ENCODE assay signal across 19 cellular contexts in the genomic region with DNA sequence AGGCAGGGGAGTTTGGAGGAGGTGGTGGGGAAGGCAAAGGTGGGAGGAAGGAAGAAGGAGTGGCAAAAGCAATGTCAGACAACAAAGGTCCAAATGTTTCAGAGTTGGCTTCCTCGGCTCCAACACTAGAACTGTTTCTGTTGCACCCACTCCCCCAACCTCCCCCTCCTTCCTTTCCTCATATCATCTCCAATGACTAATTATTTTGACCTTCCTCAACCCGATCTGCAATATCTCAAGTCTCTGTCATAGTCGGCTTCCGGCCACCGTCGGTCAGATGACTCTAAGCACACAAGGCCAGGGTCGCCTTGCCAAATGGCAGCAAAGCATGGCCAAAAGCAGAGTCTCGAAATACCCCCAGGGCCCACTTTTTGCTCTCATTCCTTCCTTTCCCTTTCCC.
A peak's percentile ranks its signal among the peaks of the same experiment; 100 is the strongest.
DNase-seq lines count a peak whose midpoint lies in the region; ATAC-seq and TF ChIP-seq lines count a peak whose summit lies in the region.
"Had no signal": no experiment of that assay in that cellular context is flagged by ENCODE, and none has a peak within 500 bp of the region (broad histone marks: within the 10 kb centered on the region; RNA-seq: fewer than 3 reads in every experiment).

No MANE protein-coding gene starts in this region.

- WGBS in sigmoid colon, 2 donors, result 80 to 92% methylated on average over 8 of the region's 8 CpGs

- intact Hi-C loops in left cardiac atrium (cut with DNase I) (no loop called here), sigmoid colon (cut with DNase I) (no loop called here)

- no peaks in the 10 kb centered on the region for H3K36me3 ChIP-seq in HEK293 (ENCODE audit: control insufficient read depth in 2 of 2, insufficient read depth in 1 of 2, low read length in 2 of 2)
- no peaks in the 10 kb centered on the region for H3K36me3 ChIP-seq in sigmoid colon
- no peaks in the 10 kb centered on the region for H3K36me3 ChIP-seq in H7 (replicated peaks; ENCODE audit: control insufficient read depth, insufficient read depth, low read length)
- H3K36me3 ChIP-seq: pancreas had no signal

- H3K27ac Mint-ChIP-seq in activated naive CD4-positive, alpha-beta T cell treated with anti-CD3 and anti-CD28 coated beads, Interleukin-2, amount 50 U/mL, for 72 hours, result no peak overlapping the region
- H3K27ac Mint-ChIP-seq: activated CD4-positive, alpha-beta T cell treated with anti-CD3 and anti-CD28 coated beads for 36 hours; activated T-cell treated with anti-CD3 and anti-CD28 coated beads, Interleukin-2, amount 50 U/mL, for 72 hours; CD14-positive monocyte; naive thymus-derived CD4-positive, alpha-beta T cell had no signal

- TF ChIP-seq CTCF in HEK293 (tag by site-specific recombination; IDR thresholded peaks at IDR 0.05) (no peak), sigmoid colon (IDR thresholded peaks at IDR 0.05) (no peak)

- POLR2A ChIA-PET in HEK293 (lab: Yijun Ruan, JAX), result no interaction called here

- H3K4me3 ChIP-seq in HEK293 (ENCODE audit: low read depth, low read length) (no peak overlapping the region), sigmoid colon (no peak overlapping the region), H7 (ENCODE audit: insufficient read depth, low read depth, low read length) (no peak overlapping the region)
- H3K4me3 ChIP-seq: pancreas had no signal

- CTCF ChIA-PET in HEK293 (lab: Yijun Ruan, JAX), result interaction anchor here (0.5 kb wide), 1 partner anchor 423 kb away, joined by 3 read pairs; no protein-coding TSS in a partner anchor

- TF ChIP-seq POLR2A in sigmoid colon (IDR thresholded peaks at IDR 0.05), result no peak

- DNase-seq in left cardiac atrium (peak; percentile 57), sigmoid colon (peak; percentile 80), NCI-H2081 (lab: John Stamatoyannopoulos, UW) (no peak), H7 (no peak)
- DNase-seq in activated naive CD4-positive, alpha-beta T cell treated with anti-CD3 and anti-CD28 coated beads, Interleukin-2, amount 50 U/mL, for 72 hours (ENCODE audit: low spot score in 2 of 2), result no peak
- DNase-seq: activated CD4-positive, alpha-beta T cell treated with anti-CD3 and anti-CD28 coated beads for 36 hours; activated naive CD4-positive, alpha-beta T cell treated with anti-CD3 and anti-CD28 coated beads, Interleukin-2, amount 50 U/mL, for 16 hours; activated T-cell treated with anti-CD3 and anti-CD28 coated beads, Interleukin-2, amount 50 U/mL, for 72 hours; hippocampal formation; naive thymus-derived CD4-positive, alpha-beta T cell; NCI-H1417 treated with DMSO at 0.1 percent for 48 hours; NCI-H524 treated with DMSO at 0.1 percent for 48 hours; stimulated activated CD8-positive, alpha-beta memory T cell treated with anti-CD3 and anti-CD28 coated beads, Interleukin-4, amount 100 ng/mL, for 48 hours; SW 1271 had no signal

- ATAC-seq in SK-N-SH treated with all-trans-retinoic acid at 6 μM for 48 hours, result no peak; the same call in 2 of the 3 replicates
- ATAC-seq in left cardiac atrium, result peak; percentile 59 to 79
- no peak for ATAC-seq in activated naive CD4-positive, alpha-beta T cell treated with anti-CD3 and anti-CD28 coated beads, Interleukin-2, amount 50 U/mL, for 72 hours
- ATAC-seq: activated CD4-positive, alpha-beta T cell treated with anti-CD3 and anti-CD28 coated beads for 36 hours; activated T-cell treated with anti-CD3 and anti-CD28 coated beads, Interleukin-2, amount 50 U/mL, for 72 hours; naive thymus-derived CD4-positive, alpha-beta T cell; pancreas; sciatic nerve had no signal

- peaks cover 20 to 44% of the 10 kb centered on the region in 2 donors for H3K9me3 Mint-ChIP-seq in activated naive CD4-positive, alpha-beta T cell treated with anti-CD3 and anti-CD28 coated beads, Interleukin-2, amount 50 U/mL, for 72 hours

- H3K4me1 ChIP-seq in HEK293 (ENCODE audit: control insufficient read depth, insufficient read depth, low read length) (no peaks in the 10 kb centered on the region), sigmoid colon (peaks cover 0 to 5% (median 0%) of the 10 kb centered on the region in 4 donors)
- H3K4me1 ChIP-seq: pancreas had no signal

- peaks cover 5 to 6% of the 10 kb centered on the region in 2 donors for H3K36me3 Mint-ChIP-seq in activated naive CD4-positive, alpha-beta T cell treated with anti-CD3 and anti-CD28 coated beads, Interleukin-2, amount 50 U/mL, for 72 hours
- H3K36me3 Mint-ChIP-seq: CD14-positive monocyte had no signal

- no peaks in the 10 kb centered on the region for H3K9me3 ChIP-seq in HEK293 (ENCODE audit: control insufficient read depth, insufficient read depth, low read depth, low read length)
- H3K9me3 ChIP-seq in sigmoid colon, result no peaks in the 10 kb centered on the region
- H3K9me3 ChIP-seq: pancreas had no signal

- no peak for TF ChIP-seq EP300 in sigmoid colon (IDR thresholded peaks at IDR 0.05)

- H3K27ac ChIP-seq in HEK293 (ENCODE audit: extremely low read depth, low read depth, low read length), result no peak overlapping the region
- H3K27ac ChIP-seq in sigmoid colon, result no peak overlapping the region
- H3K27ac ChIP-seq: pancreas had no signal

- no peaks in the 10 kb centered on the region for H3K27me3 ChIP-seq in sigmoid colon
- H3K27me3 ChIP-seq in H7 (ENCODE audit: control insufficient read depth, insufficient read depth, low read length), result no peaks in the 10 kb centered on the region
- H3K27me3 ChIP-seq: pancreas had no signal

TF ChIP-seq in HEK293, 187 proteins besides CTCF, POLR2A, EP300 and RAD21:
- TF ChIP-seq ZNF600 (tag by site-specific recombination; IDR thresholded peaks at IDR 0.05) (no peak), EGR2 (tag by site-specific recombination; IDR thresholded peaks at IDR 0.05; ENCODE audit: low read depth) (peak; percentile 44; the same call in 1 of the 2 replicates)

TF ChIP-seq in SK-N-SH treated with all-trans-retinoic acid at 6 μM for 48 hours, 23 proteins besides CTCF, POLR2A, EP300 and RAD21:
- 0 out of 2 replicates have a peak, but pooled peaks have one; percentile 5 for TF ChIP-seq ISL1 (CRISPR knock-in tag; IDR thresholded peaks at IDR 0.05)
- no peak for TF ChIP-seq ESRRG (CRISPR knock-in tag; IDR thresholded peaks at IDR 0.05)

Comparison
In these comparisons a context has a peak if more than half of its experiments do, and no peak if none do; other contexts are left out.
1. ATAC-seq: peak in left cardiac atrium (2 of 2); none in SK-N-SH treated with all-trans-retinoic acid at 6 μM for 48 hours (single experiment) and activated naive CD4-positive, alpha-beta T cell treated with anti-CD3 and anti-CD28 coated beads, Interleukin-2, amount 50 U/mL, for 72 hours (0 of 2).
2. DNase-seq: peak in left cardiac atrium (single experiment) and sigmoid colon (single experiment); none in NCI-H2081 (0 of 2), H7 (single experiment) and activated naive CD4-positive, alpha-beta T cell treated with anti-CD3 and anti-CD28 coated beads, Interleukin-2, amount 50 U/mL, for 72 hours (0 of 2).